ENCODE assay signal across 9 cellular contexts in the genomic region with DNA sequence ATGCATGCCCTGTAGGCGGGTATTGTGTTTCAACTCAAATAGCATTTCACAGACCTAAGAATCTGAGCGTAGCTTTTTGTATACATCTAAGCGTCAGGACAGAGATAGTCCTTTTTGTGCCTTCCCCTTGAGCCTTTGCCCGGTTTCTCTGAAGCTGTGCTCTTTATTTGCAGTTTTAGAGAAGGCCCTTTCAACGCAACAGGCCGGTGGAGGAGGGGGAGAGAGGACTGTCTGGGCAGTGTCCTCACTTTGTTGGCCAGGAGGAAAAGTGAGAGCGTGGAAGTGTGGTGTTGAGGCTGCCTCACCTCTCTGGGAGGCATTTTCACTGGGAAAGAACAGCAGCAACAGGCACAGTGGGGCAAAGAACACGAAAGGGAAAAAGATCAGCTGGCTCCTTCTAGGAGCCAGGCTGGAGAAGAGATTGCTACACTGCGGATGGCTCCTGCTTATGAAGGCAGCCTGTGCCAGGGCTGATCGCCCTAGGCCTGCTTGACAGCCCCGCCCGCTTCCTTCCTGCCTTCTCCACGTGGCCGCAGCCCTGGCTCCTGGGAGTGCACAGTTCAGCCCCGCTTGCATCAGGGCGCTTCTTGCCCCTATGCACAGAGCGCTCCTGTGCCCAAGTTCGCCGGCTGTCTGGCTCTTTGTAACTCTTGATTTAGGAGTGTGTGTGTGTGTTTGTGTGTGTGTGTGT.
DNase-seq lines count a peak whose midpoint lies in the region; ATAC-seq and TF ChIP-seq lines count a peak whose summit lies in the region.
"Had no signal": no experiment of that assay in that cellular context is flagged by ENCODE, and none has a peak within 500 bp of the region (broad histone marks: within the 10 kb centered on the region; RNA-seq: fewer than 3 reads in every experiment).

No MANE protein-coding gene starts in this region.

- H3K9me3 Mint-ChIP-seq in osteocyte (ENCODE audit: unreplicated experiment): no peaks in the 10 kb centered on the region
- H3K9me3 Mint-ChIP-seq: activated CD4-positive, alpha-beta memory T cell treated with anti-CD3 and anti-CD28 coated beads, Interleukin-2, amount 10 ng/mL, durations not matched to agents 7 days and 5 days had no signal

- H3K36me3 Mint-ChIP-seq in osteocyte (ENCODE audit: unreplicated experiment): no peaks in the 10 kb centered on the region

- intact Hi-C loops in Right ventricle myocardium superior (cut with DNase I): no loop called here

- peaks cover 25% of the 10 kb centered on the region for H3K4me1 ChIP-seq in ES-I3 (ENCODE audit: insufficient read depth, low read length)

- peak overlapping the region; percentile 50; the same call in 1 of the 2 replicates for H3K9ac ChIP-seq in ES-I3 (ENCODE audit: low read depth, low read length)

- H3K27me3 Mint-ChIP-seq in osteocyte (ENCODE audit: unreplicated experiment): peaks cover 43% of the 10 kb centered on the region

- H3K4me3 Mint-ChIP-seq in osteocyte (ENCODE audit: unreplicated experiment): no peak overlapping the region
- H3K4me3 Mint-ChIP-seq: activated CD4-positive, alpha-beta memory T cell treated with anti-CD3 and anti-CD28 coated beads, Interleukin-2, amount 10 ng/mL, durations not matched to agents 7 days and 5 days had no signal

- H3K27ac Mint-ChIP-seq in osteocyte (ENCODE audit: unreplicated experiment): peak overlapping the region; percentile 28
- H3K27ac Mint-ChIP-seq: activated CD4-positive, alpha-beta memory T cell treated with anti-CD3 and anti-CD28 coated beads, Interleukin-2, amount 10 ng/mL, durations not matched to agents 7 days and 5 days had no signal

- ATAC-seq in Right ventricle myocardium superior (ENCODE audit: poor library complexity): peak; percentile 75
- no peak for ATAC-seq in GM21526 (IDR thresholded peaks at IDR 0.05; ENCODE audit: low FRiP score, unreplicated experiment)

- no peaks in the 10 kb centered on the region for H3K9me3 ChIP-seq in ES-I3 (ENCODE audit: control insufficient read depth, insufficient read depth, low read length)

- H3K36me3 ChIP-seq in ES-I3 (ENCODE audit: insufficient read depth, low read length): no peaks in the 10 kb centered on the region

- peaks cover 7% of the 10 kb centered on the region for H3K4me1 Mint-ChIP-seq in osteocyte (ENCODE audit: unreplicated experiment)

- no peak for TF ChIP-seq CTCF in osteocyte (IDR thresholded peaks at IDR 0.05)

- DNase-seq in Right ventricle myocardium superior: peak; percentile 74
- no peak for DNase-seq in osteocyte (ENCODE audit: extremely low spot score, unreplicated experiment)
- no peak for DNase-seq in NCI-H2171 (lab: John Stamatoyannopoulos, UW)
- no peak for DNase-seq in NCI-H1930 (lab: John Stamatoyannopoulos, UW)
- no peak for DNase-seq in AG08396 (ENCODE audit: low spot score)
- DNase-seq: activated CD4-positive, alpha-beta memory T cell treated with anti-CD3 and anti-CD28 coated beads, Interleukin-2, amount 10 ng/mL, durations not matched to agents 7 days and 5 days had no signal

TF ChIP-seq in PFSK-1, 5 proteins besides CTCF, POLR2A, EP300 and RAD21:
- TF ChIP-seq, protein P1, sequence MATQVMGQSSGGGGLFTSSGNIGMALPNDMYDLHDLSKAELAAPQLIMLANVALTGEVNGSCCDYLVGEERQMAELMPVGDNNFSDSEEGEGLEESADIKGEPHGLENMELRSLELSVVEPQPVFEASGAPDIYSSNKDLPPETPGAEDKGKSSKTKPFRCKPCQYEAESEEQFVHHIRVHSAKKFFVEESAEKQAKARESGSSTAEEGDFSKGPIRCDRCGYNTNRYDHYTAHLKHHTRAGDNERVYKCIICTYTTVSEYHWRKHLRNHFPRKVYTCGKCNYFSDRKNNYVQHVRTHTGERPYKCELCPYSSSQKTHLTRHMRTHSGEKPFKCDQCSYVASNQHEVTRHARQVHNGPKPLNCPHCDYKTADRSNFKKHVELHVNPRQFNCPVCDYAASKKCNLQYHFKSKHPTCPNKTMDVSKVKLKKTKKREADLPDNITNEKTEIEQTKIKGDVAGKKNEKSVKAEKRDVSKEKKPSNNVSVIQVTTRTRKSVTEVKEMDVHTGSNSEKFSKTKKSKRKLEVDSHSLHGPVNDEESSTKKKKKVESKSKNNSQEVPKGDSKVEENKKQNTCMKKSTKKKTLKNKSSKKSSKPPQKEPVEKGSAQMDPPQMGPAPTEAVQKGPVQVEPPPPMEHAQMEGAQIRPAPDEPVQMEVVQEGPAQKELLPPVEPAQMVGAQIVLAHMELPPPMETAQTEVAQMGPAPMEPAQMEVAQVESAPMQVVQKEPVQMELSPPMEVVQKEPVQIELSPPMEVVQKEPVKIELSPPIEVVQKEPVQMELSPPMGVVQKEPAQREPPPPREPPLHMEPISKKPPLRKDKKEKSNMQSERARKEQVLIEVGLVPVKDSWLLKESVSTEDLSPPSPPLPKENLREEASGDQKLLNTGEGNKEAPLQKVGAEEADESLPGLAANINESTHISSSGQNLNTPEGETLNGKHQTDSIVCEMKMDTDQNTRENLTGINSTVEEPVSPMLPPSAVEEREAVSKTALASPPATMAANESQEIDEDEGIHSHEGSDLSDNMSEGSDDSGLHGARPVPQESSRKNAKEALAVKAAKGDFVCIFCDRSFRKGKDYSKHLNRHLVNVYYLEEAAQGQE (IDR thresholded peaks at IDR 0.05; ENCODE audit: insufficient read depth in 1 of 2, low read depth in 2 of 2, low read length in 2 of 2): no peak
- TF ChIP-seq SIN3A (IDR thresholded peaks at IDR 0.05; ENCODE audit: borderline replicate concordance, insufficient read depth, low read length) (peak; percentile 44; the same call in 1 of the 2 replicates), POLR2AphosphoS5 (IDR thresholded peaks at IDR 0.05; ENCODE audit: low read depth, low read length) (peak; percentile 48; the same call in 1 of the 2 replicates), TAF1 (IDR thresholded peaks at IDR 0.05; ENCODE audit: borderline replicate concordance, insufficient read depth, low read length) (no peak), FOXP2 (optimal IDR thresholded peaks at IDR 0.05; ENCODE audit: borderline replicate concordance, extremely low read depth, extremely low read length, insufficient read depth) (peak; percentile 53)
